In genomic region chr2:152396051-152396511, GRCh38 we compare ENCODE assay signal across 2 cellular contexts.
TF ChIP-seq lines count a peak whose summit lies in the region.

No MANE protein-coding gene starts in this region.

TF ChIP-seq in GM23338, 12 proteins besides CTCF, POLR2A, EP300 and RAD21:
- no peak for TF ChIP-seq STAT1 (IDR thresholded peaks at IDR 0.05; ENCODE audit: unreplicated experiment)
- no peak for TF ChIP-seq ZNF331 (CRISPR knock-in tag; IDR thresholded peaks at IDR 0.05; ENCODE audit: low read depth)
- TF ChIP-seq, protein P1, sequence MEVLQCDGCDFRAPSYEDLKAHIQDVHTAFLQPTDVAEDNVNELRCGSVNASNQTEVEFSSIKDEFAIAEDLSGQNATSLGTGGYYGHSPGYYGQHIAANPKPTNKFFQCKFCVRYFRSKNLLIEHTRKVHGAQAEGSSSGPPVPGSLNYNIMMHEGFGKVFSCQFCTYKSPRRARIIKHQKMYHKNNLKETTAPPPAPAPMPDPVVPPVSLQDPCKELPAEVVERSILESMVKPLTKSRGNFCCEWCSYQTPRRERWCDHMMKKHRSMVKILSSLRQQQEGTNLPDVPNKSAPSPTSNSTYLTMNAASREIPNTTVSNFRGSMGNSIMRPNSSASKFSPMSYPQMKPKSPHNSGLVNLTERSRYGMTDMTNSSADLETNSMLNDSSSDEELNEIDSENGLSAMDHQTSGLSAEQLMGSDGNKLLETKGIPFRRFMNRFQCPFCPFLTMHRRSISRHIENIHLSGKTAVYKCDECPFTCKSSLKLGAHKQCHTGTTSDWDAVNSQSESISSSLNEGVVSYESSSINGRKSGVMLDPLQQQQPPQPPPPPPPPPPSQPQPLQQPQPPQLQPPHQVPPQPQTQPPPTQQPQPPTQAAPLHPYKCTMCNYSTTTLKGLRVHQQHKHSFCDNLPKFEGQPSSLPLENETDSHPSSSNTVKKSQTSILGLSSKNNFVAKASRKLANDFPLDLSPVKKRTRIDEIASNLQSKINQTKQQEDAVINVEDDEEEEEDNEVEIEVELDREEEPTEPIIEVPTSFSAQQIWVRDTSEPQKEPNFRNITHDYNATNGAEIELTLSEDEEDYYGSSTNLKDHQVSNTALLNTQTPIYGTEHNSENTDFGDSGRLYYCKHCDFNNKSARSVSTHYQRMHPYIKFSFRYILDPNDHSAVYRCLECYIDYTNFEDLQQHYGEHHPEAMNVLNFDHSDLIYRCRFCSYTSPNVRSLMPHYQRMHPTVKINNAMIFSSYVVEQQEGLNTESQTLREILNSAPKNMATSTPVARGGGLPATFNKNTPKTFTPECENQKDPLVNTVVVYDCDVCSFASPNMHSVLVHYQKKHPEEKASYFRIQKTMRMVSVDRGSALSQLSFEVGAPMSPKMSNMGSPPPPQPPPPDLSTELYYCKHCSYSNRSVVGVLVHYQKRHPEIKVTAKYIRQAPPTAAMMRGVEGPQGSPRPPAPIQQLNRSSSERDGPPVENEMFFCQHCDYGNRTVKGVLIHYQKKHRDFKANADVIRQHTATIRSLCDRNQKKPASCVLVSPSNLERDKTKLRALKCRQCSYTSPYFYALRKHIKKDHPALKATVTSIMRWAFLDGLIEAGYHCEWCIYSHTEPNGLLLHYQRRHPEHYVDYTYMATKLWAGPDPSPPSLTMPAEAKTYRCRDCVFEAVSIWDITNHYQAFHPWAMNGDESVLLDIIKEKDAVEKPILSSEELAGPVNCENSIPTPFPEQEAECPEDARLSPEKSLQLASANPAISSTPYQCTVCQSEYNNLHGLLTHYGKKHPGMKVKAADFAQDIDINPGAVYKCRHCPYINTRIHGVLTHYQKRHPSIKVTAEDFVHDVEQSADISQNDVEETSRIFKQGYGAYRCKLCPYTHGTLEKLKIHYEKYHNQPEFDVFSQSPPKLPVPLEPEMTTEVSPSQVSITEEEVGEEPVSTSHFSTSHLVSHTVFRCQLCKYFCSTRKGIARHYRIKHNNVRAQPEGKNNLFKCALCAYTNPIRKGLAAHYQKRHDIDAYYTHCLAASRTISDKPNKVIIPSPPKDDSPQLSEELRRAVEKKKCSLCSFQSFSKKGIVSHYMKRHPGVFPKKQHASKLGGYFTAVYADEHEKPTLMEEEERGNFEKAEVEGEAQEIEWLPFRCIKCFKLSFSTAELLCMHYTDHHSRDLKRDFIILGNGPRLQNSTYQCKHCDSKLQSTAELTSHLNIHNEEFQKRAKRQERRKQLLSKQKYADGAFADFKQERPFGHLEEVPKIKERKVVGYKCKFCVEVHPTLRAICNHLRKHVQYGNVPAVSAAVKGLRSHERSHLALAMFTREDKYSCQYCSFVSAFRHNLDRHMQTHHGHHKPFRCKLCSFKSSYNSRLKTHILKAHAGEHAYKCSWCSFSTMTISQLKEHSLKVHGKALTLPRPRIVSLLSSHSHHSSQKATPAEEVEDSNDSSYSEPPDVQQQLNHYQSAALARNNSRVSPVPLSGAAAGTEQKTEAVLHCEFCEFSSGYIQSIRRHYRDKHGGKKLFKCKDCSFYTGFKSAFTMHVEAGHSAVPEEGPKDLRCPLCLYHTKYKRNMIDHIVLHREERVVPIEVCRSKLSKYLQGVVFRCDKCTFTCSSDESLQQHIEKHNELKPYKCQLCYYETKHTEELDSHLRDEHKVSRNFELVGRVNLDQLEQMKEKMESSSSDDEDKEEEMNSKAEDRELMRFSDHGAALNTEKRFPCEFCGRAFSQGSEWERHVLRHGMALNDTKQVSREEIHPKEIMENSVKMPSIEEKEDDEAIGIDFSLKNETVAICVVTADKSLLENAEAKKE (CRISPR knock-in tag; IDR thresholded peaks at IDR 0.05) = no peak
- no peak for TF ChIP-seq ZNF114 (CRISPR knock-in tag; IDR thresholded peaks at IDR 0.05)
- TF ChIP-seq NANOG (IDR thresholded peaks at IDR 0.05; ENCODE audit: borderline replicate concordance) = no peak
- no peak for TF ChIP-seq JUNB (IDR thresholded peaks at IDR 0.05; ENCODE audit: unreplicated experiment)
- no peak for TF ChIP-seq CREB1 (CRISPR knock-in tag; IDR thresholded peaks at IDR 0.05; ENCODE audit: low read depth)
- TF ChIP-seq POLR2AphosphoS5 (IDR thresholded peaks at IDR 0.05; ENCODE audit: low read depth) = no peak
- TF ChIP-seq, protein P2, sequence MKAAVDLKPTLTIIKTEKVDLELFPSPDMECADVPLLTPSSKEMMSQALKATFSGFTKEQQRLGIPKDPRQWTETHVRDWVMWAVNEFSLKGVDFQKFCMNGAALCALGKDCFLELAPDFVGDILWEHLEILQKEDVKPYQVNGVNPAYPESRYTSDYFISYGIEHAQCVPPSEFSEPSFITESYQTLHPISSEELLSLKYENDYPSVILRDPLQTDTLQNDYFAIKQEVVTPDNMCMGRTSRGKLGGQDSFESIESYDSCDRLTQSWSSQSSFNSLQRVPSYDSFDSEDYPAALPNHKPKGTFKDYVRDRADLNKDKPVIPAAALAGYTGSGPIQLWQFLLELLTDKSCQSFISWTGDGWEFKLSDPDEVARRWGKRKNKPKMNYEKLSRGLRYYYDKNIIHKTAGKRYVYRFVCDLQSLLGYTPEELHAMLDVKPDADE (IDR thresholded peaks at IDR 0.05) = no peak
- TF ChIP-seq, protein P3, sequence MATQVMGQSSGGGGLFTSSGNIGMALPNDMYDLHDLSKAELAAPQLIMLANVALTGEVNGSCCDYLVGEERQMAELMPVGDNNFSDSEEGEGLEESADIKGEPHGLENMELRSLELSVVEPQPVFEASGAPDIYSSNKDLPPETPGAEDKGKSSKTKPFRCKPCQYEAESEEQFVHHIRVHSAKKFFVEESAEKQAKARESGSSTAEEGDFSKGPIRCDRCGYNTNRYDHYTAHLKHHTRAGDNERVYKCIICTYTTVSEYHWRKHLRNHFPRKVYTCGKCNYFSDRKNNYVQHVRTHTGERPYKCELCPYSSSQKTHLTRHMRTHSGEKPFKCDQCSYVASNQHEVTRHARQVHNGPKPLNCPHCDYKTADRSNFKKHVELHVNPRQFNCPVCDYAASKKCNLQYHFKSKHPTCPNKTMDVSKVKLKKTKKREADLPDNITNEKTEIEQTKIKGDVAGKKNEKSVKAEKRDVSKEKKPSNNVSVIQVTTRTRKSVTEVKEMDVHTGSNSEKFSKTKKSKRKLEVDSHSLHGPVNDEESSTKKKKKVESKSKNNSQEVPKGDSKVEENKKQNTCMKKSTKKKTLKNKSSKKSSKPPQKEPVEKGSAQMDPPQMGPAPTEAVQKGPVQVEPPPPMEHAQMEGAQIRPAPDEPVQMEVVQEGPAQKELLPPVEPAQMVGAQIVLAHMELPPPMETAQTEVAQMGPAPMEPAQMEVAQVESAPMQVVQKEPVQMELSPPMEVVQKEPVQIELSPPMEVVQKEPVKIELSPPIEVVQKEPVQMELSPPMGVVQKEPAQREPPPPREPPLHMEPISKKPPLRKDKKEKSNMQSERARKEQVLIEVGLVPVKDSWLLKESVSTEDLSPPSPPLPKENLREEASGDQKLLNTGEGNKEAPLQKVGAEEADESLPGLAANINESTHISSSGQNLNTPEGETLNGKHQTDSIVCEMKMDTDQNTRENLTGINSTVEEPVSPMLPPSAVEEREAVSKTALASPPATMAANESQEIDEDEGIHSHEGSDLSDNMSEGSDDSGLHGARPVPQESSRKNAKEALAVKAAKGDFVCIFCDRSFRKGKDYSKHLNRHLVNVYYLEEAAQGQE (IDR thresholded peaks at IDR 0.05; ENCODE audit: unreplicated experiment) = no peak
- no peak for TF ChIP-seq EZH2 (IDR thresholded peaks at IDR 0.05; ENCODE audit: low read depth, unreplicated experiment)
- no peak for TF ChIP-seq EZH2phosphoT487 (IDR thresholded peaks at IDR 0.05; ENCODE audit: unreplicated experiment)
TF ChIP-seq in GM23338: peak in this region for 0.

TF ChIP-seq in H1, 55 proteins besides CTCF, POLR2A, EP300 and RAD21 (continued from another document):
- TF ChIP-seq SP1 (IDR thresholded peaks at IDR 0.05; ENCODE audit: low read depth, low read length) = no peak
TF ChIP-seq in H1: peak in this region for 0.
